17 cellular contexts compared by ENCODE assay signal in genomic region chr12:132872975-132873421, GRCh38. TPM values are rescaled to one million over a fixed set of nuclear protein-coding genes. Genes with fewer than 3 reads are reported as not detected.
DNase-seq lines count a peak whose midpoint lies in the region.
"Had no signal": no experiment of that assay in that cellular context is flagged by ENCODE, and none has a peak within 500 bp of the region (broad histone marks: within the 10 kb centered on the region; RNA-seq: fewer than 3 reads in every experiment).

No MANE protein-coding gene starts in this region.

- no peaks in the 10 kb centered on the region for H3K27me3 Mint-ChIP-seq in activated naive CD4-positive, alpha-beta T cell treated with anti-CD3 and anti-CD28 coated beads, Interleukin-2, amount 10 ng/mL, durations not matched to agents 7 days and 5 days
- H3K27me3 Mint-ChIP-seq in activated T-cell treated with anti-CD3 and anti-CD28 coated beads, Interleukin-2, amount 50 U/mL, for 24 hours: no peaks in the 10 kb centered on the region

- no peaks in the 10 kb centered on the region for H3K9me3 ChIP-seq in thymus (ENCODE audit: control insufficient read depth)
- H3K9me3 ChIP-seq: HAP-1, heart right ventricle had no signal

- H3K4me3 ChIP-seq in thymus (ENCODE audit: low read length): no peak overlapping the region
- H3K4me3 ChIP-seq: HAP-1, heart right ventricle had no signal

- no peak overlapping the region for H3K4me3 Mint-ChIP-seq in activated naive CD4-positive, alpha-beta T cell treated with anti-CD3 and anti-CD28 coated beads, Interleukin-2, amount 10 ng/mL, durations not matched to agents 7 days and 5 days
- peak overlapping the region; percentile 18 for H3K4me3 Mint-ChIP-seq in activated T-cell treated with anti-CD3 and anti-CD28 coated beads, Interleukin-2, amount 50 U/mL, for 24 hours
- H3K4me3 Mint-ChIP-seq: mesothelial cell of epicardium had no signal

- peaks cover 5% of the 10 kb centered on the region for H3K4me1 ChIP-seq in thymus (ENCODE audit: control insufficient read depth, insufficient read depth, low read length)
- H3K4me1 ChIP-seq: HAP-1, heart right ventricle had no signal

- DNase-seq in activated naive CD4-positive, alpha-beta T cell treated with anti-CD3 and anti-CD28 coated beads, Interleukin-2, amount 10 ng/mL, durations not matched to agents 7 days and 5 days: peak; percentile 54
- no peak for DNase-seq in activated naive CD4-positive, alpha-beta T cell treated with anti-CD3 and anti-CD28 coated beads, Interleukin-2, amount 50 U/mL, for 16 hours
- DNase-seq in activated T-cell treated with anti-CD3 and anti-CD28 coated beads, Interleukin-2, amount 50 U/mL, for 24 hours: no peak
- DNase-seq in germinal center (ENCODE audit: low spot score) (peak; percentile 13), NCI-H774 (lab: John Stamatoyannopoulos, UW) (no peak), NCI-H1092 treated with DMSO at 0.1 percent for 48 hours (lab: John Stamatoyannopoulos, UW) (no peak), NCI-H146 treated with DMSO at 0.1 percent for 48 hours (lab: John Stamatoyannopoulos, UW; ENCODE audit: unreplicated experiment) (no peak)
- DNase-seq: dermis blood vessel endothelial cell, heart right ventricle, islet precursor cell, MM.1S, NCI-H2029 treated with DMSO at 0.1 percent for 48 hours, NCI-H524 treated with DMSO at 0.1 percent for 48 hours, OCI-M1 had no signal

- H3K27ac Mint-ChIP-seq in activated naive CD4-positive, alpha-beta T cell treated with anti-CD3 and anti-CD28 coated beads, Interleukin-2, amount 10 ng/mL, durations not matched to agents 7 days and 5 days: peak overlapping the region; percentile 88
- H3K27ac Mint-ChIP-seq in activated T-cell treated with anti-CD3 and anti-CD28 coated beads, Interleukin-2, amount 50 U/mL, for 24 hours: peak overlapping the region; percentile 72
- H3K27ac Mint-ChIP-seq: mesothelial cell of epicardium had no signal

- CTCF ChIA-PET in activated naive CD4-positive, alpha-beta T cell treated with anti-CD3 and anti-CD28 coated beads, Interleukin-2, amount 10 ng/mL, durations not matched to agents 7 days and 5 days (lab: Charles Lee): interaction anchor here (0.6 to 1.0 kb wide), 2 partner anchors 31 to 34 kb away, joined by 3 to 4 read pairs; no protein-coding TSS in a partner anchor

- no peaks in the 10 kb centered on the region for H3K9me3 Mint-ChIP-seq in activated naive CD4-positive, alpha-beta T cell treated with anti-CD3 and anti-CD28 coated beads, Interleukin-2, amount 10 ng/mL, durations not matched to agents 7 days and 5 days
- H3K9me3 Mint-ChIP-seq in activated T-cell treated with anti-CD3 and anti-CD28 coated beads, Interleukin-2, amount 50 U/mL, for 24 hours: no peaks in the 10 kb centered on the region
- H3K9me3 Mint-ChIP-seq: mesothelial cell of epicardium had no signal

- H3K36me3 ChIP-seq in thymus (ENCODE audit: control insufficient read depth, insufficient read depth): peaks cover 77% of the 10 kb centered on the region
- H3K36me3 ChIP-seq: HAP-1 had no signal

- peaks cover 31% of the 10 kb centered on the region for H3K4me1 Mint-ChIP-seq in activated naive CD4-positive, alpha-beta T cell treated with anti-CD3 and anti-CD28 coated beads, Interleukin-2, amount 10 ng/mL, durations not matched to agents 7 days and 5 days
- peaks cover 19% of the 10 kb centered on the region for H3K4me1 Mint-ChIP-seq in activated T-cell treated with anti-CD3 and anti-CD28 coated beads, Interleukin-2, amount 50 U/mL, for 24 hours (ENCODE audit: low read depth)
- H3K4me1 Mint-ChIP-seq: mesothelial cell of epicardium had no signal

- no peaks in the 10 kb centered on the region for H3K27me3 ChIP-seq in thymus (ENCODE audit: control insufficient read depth, insufficient read depth)
- H3K27me3 ChIP-seq: heart right ventricle had no signal

- peak overlapping the region; percentile 88 for H3K27ac ChIP-seq in thymus (ENCODE audit: low read depth)
- H3K27ac ChIP-seq: heart right ventricle had no signal

- WGBS in thymus: 76% methylated on average over 12 of the region's 12 CpGs

- peaks cover 59% of the 10 kb centered on the region for H3K36me3 Mint-ChIP-seq in activated naive CD4-positive, alpha-beta T cell treated with anti-CD3 and anti-CD28 coated beads, Interleukin-2, amount 10 ng/mL, durations not matched to agents 7 days and 5 days
- H3K36me3 Mint-ChIP-seq in activated T-cell treated with anti-CD3 and anti-CD28 coated beads, Interleukin-2, amount 50 U/mL, for 24 hours (ENCODE audit: low read depth): peaks cover 83% of the 10 kb centered on the region

RNA-seq across cellular contexts. Expression of gene CHFR, which starts 14.4 kb away (rescaled TPM):
- polyA plus RNA-seq in thymus: 85.4 TPM

RNA-seq across cellular contexts. Expression of gene GOLGA3, which starts 44.3 kb away (rescaled TPM):
- 19.5 TPM for polyA plus RNA-seq in thymus

Comparison
In these comparisons a context has a peak if more than half of its experiments do, and no peak if none do; other contexts are left out.
1. DNase-seq: peak in activated naive CD4-positive, alpha-beta T cell treated with anti-CD3 and anti-CD28 coated beads, Interleukin-2, amount 10 ng/mL, durations not matched to agents 7 days and 5 days (single experiment) and germinal center (single experiment); none in activated naive CD4-positive, alpha-beta T cell treated with anti-CD3 and anti-CD28 coated beads, Interleukin-2, amount 50 U/mL, for 16 hours (single experiment), activated T-cell treated with anti-CD3 and anti-CD28 coated beads, Interleukin-2, amount 50 U/mL, for 24 hours (single experiment), NCI-H774 (single experiment), NCI-H1092 treated with DMSO at 0.1 percent for 48 hours (single experiment) and NCI-H146 treated with DMSO at 0.1 percent for 48 hours (single experiment).